ENCODE assay signal across 8 cellular contexts in the genomic region with DNA sequence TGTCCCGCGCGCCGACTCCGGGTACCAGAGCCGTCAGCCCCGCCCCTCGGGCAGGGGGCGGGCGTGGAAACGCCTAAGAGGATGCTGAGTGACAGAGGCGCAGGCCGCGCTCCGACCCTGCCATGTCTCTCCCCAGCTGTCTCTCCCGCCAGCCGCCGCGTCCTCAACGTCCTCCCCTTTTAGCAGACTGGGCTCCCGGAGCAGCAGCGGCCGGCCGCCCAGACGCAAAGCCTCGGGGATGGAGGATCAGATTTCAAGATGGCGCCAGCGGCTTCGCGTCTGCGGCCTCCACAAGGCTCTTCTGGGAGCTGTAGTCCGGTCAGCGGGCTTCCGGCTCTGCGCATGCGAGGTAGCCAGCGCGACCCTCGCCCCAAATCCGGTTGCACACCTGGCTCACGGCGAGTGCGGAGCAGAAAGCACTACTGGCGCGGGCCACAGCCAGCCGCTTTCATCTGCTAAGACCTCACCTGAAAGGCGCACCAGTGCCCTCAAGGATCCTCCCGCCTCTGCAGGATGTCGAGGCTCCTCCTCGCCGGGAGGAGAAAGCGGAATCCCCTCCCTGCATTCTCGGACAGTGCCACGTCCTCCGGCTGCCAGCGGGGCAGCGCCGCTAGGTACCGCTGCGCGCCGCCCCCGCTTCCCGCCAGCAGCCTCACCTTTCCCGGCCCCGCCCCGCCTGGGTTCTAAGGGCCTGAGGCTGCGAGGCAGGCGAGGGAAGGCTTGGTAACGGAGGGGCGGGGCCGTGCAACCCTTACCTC.
DNase-seq lines count a peak whose midpoint lies in the region; ATAC-seq lines count a peak whose summit lies in the region.
"Not testable (repeated sequence)": the region's sequence is repeated elsewhere in the genome, so short reads cannot be mapped to it uniquely, and the experiment has no call there.

No MANE protein-coding gene starts in this region.

- not testable (repeated sequence) for H3K36me3 Mint-ChIP-seq in activated T-helper 17 cell treated with anti-CD3 and anti-CD28 coated beads, Interleukin-2, amount 50 U/mL, for 72 hours (ENCODE audit: low read depth)

- H3K27me3 Mint-ChIP-seq in activated T-helper 17 cell treated with anti-CD3 and anti-CD28 coated beads, Interleukin-2, amount 50 U/mL, for 72 hours: not testable (repeated sequence)

- 0% methylated on average over 23 of the region's 72 CpGs for WGBS in HUES64

- peak; percentile 75 for ATAC-seq in GM21825 (IDR thresholded peaks at IDR 0.05; ENCODE audit: unreplicated experiment)
- ATAC-seq in activated T-helper 17 cell treated with anti-CD3 and anti-CD28 coated beads, Interleukin-2, amount 50 U/mL, for 72 hours (replicated peaks): peak; percentile 85

- H3K27ac ChIP-seq in HUES64 (ENCODE audit: low read depth, low read length): peak overlapping the region; percentile 88; the same call in 1 of the 2 replicates

- not testable (repeated sequence) for H3K4me1 ChIP-seq in HUES64 (ENCODE audit: insufficient read depth, low read length)

- peak; percentile 49 for DNase-seq in DMS153 (lab: John Stamatoyannopoulos, UW)
- peak; percentile 57 for DNase-seq in RKO (ENCODE audit: low spot score)
- peak; percentile 73 for DNase-seq in fibroblast of gingiva (ENCODE audit: low read depth)
- peak; percentile 58 for DNase-seq in myocyte (ENCODE audit: low read depth)
- peak; percentile 15 to 28 for DNase-seq in stimulated activated CD8-positive, alpha-beta memory T cell treated with anti-CD3 and anti-CD28 coated beads, Interleukin-4, amount 100 ng/mL, for 1 hour (ENCODE audit: low read depth in 2 of 2, low spot score in 1 of 2)

- H3K4me3 Mint-ChIP-seq in activated T-helper 17 cell treated with anti-CD3 and anti-CD28 coated beads, Interleukin-2, amount 50 U/mL, for 72 hours: peak overlapping the region; percentile 64

- not testable (repeated sequence) for H3K36me3 ChIP-seq in HUES64 (ENCODE audit: insufficient read depth, low read length)

- H3K27ac Mint-ChIP-seq in activated T-helper 17 cell treated with anti-CD3 and anti-CD28 coated beads, Interleukin-2, amount 50 U/mL, for 72 hours: not testable (repeated sequence)

- H3K4me1 Mint-ChIP-seq in activated T-helper 17 cell treated with anti-CD3 and anti-CD28 coated beads, Interleukin-2, amount 50 U/mL, for 72 hours: not testable (repeated sequence)

- not testable (repeated sequence) for H3K9me3 Mint-ChIP-seq in activated T-helper 17 cell treated with anti-CD3 and anti-CD28 coated beads, Interleukin-2, amount 50 U/mL, for 72 hours

- H3K9me3 ChIP-seq in HUES64 (ENCODE audit: insufficient read depth, low read depth, low read length): not testable (repeated sequence)

- H3K27me3 ChIP-seq in HUES64 (ENCODE audit: insufficient read depth, low read length): not testable (repeated sequence)

- peak overlapping the region; percentile 66 for H3K4me3 ChIP-seq in HUES64 (ENCODE audit: low read length)

- peak overlapping the region; percentile 77 for H3K9ac ChIP-seq in HUES64 (ENCODE audit: low read depth, low read length)

Comparison
In these comparisons a context has a peak if more than half of its experiments do, and no peak if none do; other contexts are left out.
1. Peak in every context shown above with its lines: DNase-seq, ATAC-seq, H3K4me3 ChIP-seq and H3K27ac ChIP-seq.
2. DNase-seq: peak in every context shown above with its lines; median percentile 73 in fibroblast of gingiva; 58 in myocyte; 57 in RKO; 49 in DMS153; 22 in stimulated activated CD8-positive, alpha-beta memory T cell treated with anti-CD3 and anti-CD28 coated beads, Interleukin-4, amount 100 ng/mL, for 1 hour.